ENCODE assay signal across 18 cellular contexts in genomic region chr13:103255587-103256301, GRCh38.
"Had no signal": no experiment of that assay in that cellular context is flagged by ENCODE, and none has a peak within 500 bp of the region (broad histone marks: within the 10 kb centered on the region; RNA-seq: fewer than 3 reads in every experiment).

No MANE protein-coding gene starts in this region.

- H3K27ac ChIP-seq: hepatocyte, neutrophil, right atrium auricular region, sigmoid colon, skin epidermis, stomach, thoracic aorta, transverse colon had no signal

- H3K4me1 ChIP-seq: right atrium auricular region, sigmoid colon, stomach, transverse colon had no signal

- H3K36me3 ChIP-seq: neutrophil, right atrium auricular region, sigmoid colon, stomach, thoracic aorta, transverse colon had no signal

- H3K27me3 ChIP-seq: hepatocyte, neutrophil, right atrium auricular region, sigmoid colon, stomach, transverse colon had no signal

- H3K4me3 ChIP-seq: hepatocyte, right atrium auricular region, sigmoid colon, skin epidermis, stomach, thoracic aorta, transverse colon had no signal

- H3K9me3 ChIP-seq: neutrophil, right atrium auricular region, sigmoid colon, thoracic aorta had no signal

- DNase-seq: effector memory CD8-positive, alpha-beta T cell; erythroblast; foreskin melanocyte; head of caudate nucleus; left colon; mammary epithelial cell; naive thymus-derived CD4-positive, alpha-beta T cell; sigmoid colon; stimulated activated CD4-positive, alpha-beta T cell treated with anti-CD3 and anti-CD28 coated beads, Interleukin-2, amount 100 ng/mL, for 24 hours; stimulated activated naive CD4-positive, alpha-beta T cell; stomach; substantia nigra; transverse colon had no signal

- ATAC-seq: effector memory CD8-positive, alpha-beta T cell; left colon; naive thymus-derived CD4-positive, alpha-beta T cell had no signal
